ENCODE assay signal across 1 cellular context in genomic region chr21:44702973-44703730, GRCh38.
TF ChIP-seq lines count a peak whose summit lies in the region.

No MANE protein-coding gene starts in this region.

TF ChIP-seq in HepG2, 621 proteins besides CTCF, POLR2A, EP300 and RAD21 (continued from another document and continues in another):
- TF ChIP-seq FOXP1 (IDR thresholded peaks at IDR 0.05) = no peak
- TF ChIP-seq FOXP1 (CRISPR knock-in tag; IDR thresholded peaks at IDR 0.05) = 0 out of 2 replicates have a peak, but pooled peaks have one; percentile 25
- no peak for TF ChIP-seq NR2C2 (CRISPR knock-in tag; IDR thresholded peaks at IDR 0.05; ENCODE audit: borderline replicate concordance)
- no peak for TF ChIP-seq GRHL1 (CRISPR knock-in tag; conservative IDR thresholded peaks at IDR 0.05)
- 0 out of 2 replicates have a peak, but pooled peaks have one; percentile 22 for TF ChIP-seq MNT (IDR thresholded peaks at IDR 0.05)
- no peak for TF ChIP-seq SMARCE1 (IDR thresholded peaks at IDR 0.05; ENCODE audit: borderline replicate concordance)
- TF ChIP-seq MAF1 (CRISPR knock-in tag; IDR thresholded peaks at IDR 0.05; ENCODE audit: borderline replicate concordance) = no peak
- TF ChIP-seq ATF7-NPFF (CRISPR knock-in tag; IDR thresholded peaks at IDR 0.05; ENCODE audit: low read depth) = no peak; the same call in 1 of the 2 replicates
- no peak for TF ChIP-seq DMAP1 (CRISPR knock-in tag; IDR thresholded peaks at IDR 0.05)
- TF ChIP-seq CREBL2 (CRISPR knock-in tag; IDR thresholded peaks at IDR 0.05; ENCODE audit: borderline replicate concordance) = no peak
- TF ChIP-seq HBP1 (CRISPR knock-in tag; IDR thresholded peaks at IDR 0.05; ENCODE audit: low read depth) = no peak
- TF ChIP-seq ZNF512B (CRISPR knock-in tag; IDR thresholded peaks at IDR 0.05; ENCODE audit: borderline replicate concordance) = no peak
- 0 out of 2 replicates have a peak, but pooled peaks have one; percentile 37 for TF ChIP-seq ZNF329 (CRISPR knock-in tag; IDR thresholded peaks at IDR 0.05; ENCODE audit: low read depth)
- TF ChIP-seq BATF2 (CRISPR knock-in tag; IDR thresholded peaks at IDR 0.05) = 0 out of 2 replicates have a peak, but pooled peaks have one; percentile 26
- no peak for TF ChIP-seq SAFB2 (CRISPR knock-in tag; IDR thresholded peaks at IDR 0.05; ENCODE audit: borderline replicate concordance, low read depth)
- TF ChIP-seq SETDB1 (CRISPR knock-in tag; IDR thresholded peaks at IDR 0.05; ENCODE audit: borderline replicate concordance) = peak; percentile 70; the same call in 1 of the 2 replicates
- no peak for TF ChIP-seq MLXIP (CRISPR knock-in tag; IDR thresholded peaks at IDR 0.05; ENCODE audit: borderline replicate concordance)
- TF ChIP-seq ZNF670 (CRISPR knock-in tag; IDR thresholded peaks at IDR 0.05; ENCODE audit: borderline replicate concordance) = peak; percentile 66; the same call in 1 of the 2 replicates
- no peak for TF ChIP-seq ZNF20 (CRISPR knock-in tag; IDR thresholded peaks at IDR 0.05)
- TF ChIP-seq TERF1 (CRISPR knock-in tag; IDR thresholded peaks at IDR 0.05) = no peak
- no peak for TF ChIP-seq POLR2AphosphoS2 (IDR thresholded peaks at IDR 0.05; ENCODE audit: low read depth, low read length)
- no peak for TF ChIP-seq TEAD3 (CRISPR knock-in tag; optimal IDR thresholded peaks at IDR 0.05; ENCODE audit: borderline replicate concordance)
- TF ChIP-seq PRPF4 (IDR thresholded peaks at IDR 0.05; ENCODE audit: low read depth, low read length, poor library complexity, severe bottlenecking) = no peak
- TF ChIP-seq TFDP1 (CRISPR knock-in tag; IDR thresholded peaks at IDR 0.05; ENCODE audit: borderline replicate concordance) = 0 out of 2 replicates have a peak, but pooled peaks have one; percentile 47
- TF ChIP-seq ZNF589 (CRISPR knock-in tag; conservative IDR thresholded peaks at IDR 0.05) = no peak
- no peak; the same call in 1 of the 2 replicates for TF ChIP-seq ZFY (CRISPR knock-in tag; IDR thresholded peaks at IDR 0.05)
- TF ChIP-seq TBX2 (CRISPR knock-in tag; IDR thresholded peaks at IDR 0.05; ENCODE audit: borderline replicate concordance) = peak; percentile 63
- no peak for TF ChIP-seq RORA (CRISPR knock-in tag; IDR thresholded peaks at IDR 0.05)
- TF ChIP-seq RFXAP (CRISPR knock-in tag; IDR thresholded peaks at IDR 0.05; ENCODE audit: borderline replicate concordance) = peak; percentile 45; the same call in 1 of the 2 replicates
- TF ChIP-seq GZF1 (CRISPR knock-in tag; IDR thresholded peaks at IDR 0.05) = no peak
- TF ChIP-seq RXRB (CRISPR knock-in tag; IDR thresholded peaks at IDR 0.05; ENCODE audit: borderline replicate concordance) = peak; percentile 59; the same call in 1 of the 2 replicates
- TF ChIP-seq GATAD2A (CRISPR knock-in tag; IDR thresholded peaks at IDR 0.05) = peak; percentile 70
- no peak for TF ChIP-seq BCLAF1 (IDR thresholded peaks at IDR 0.05)
- peak; percentile 99 for TF ChIP-seq ZNF687 (CRISPR knock-in tag; IDR thresholded peaks at IDR 0.05)
- 0 out of 2 replicates have a peak, but pooled peaks have one; percentile 26 for TF ChIP-seq ZNF614 (CRISPR knock-in tag; IDR thresholded peaks at IDR 0.05; ENCODE audit: borderline replicate concordance)
- TF ChIP-seq ATRX (CRISPR knock-in tag; IDR thresholded peaks at IDR 0.05; ENCODE audit: borderline replicate concordance) = no peak
